In genomic region chr17:62705781-62706597, GRCh38 we compare ENCODE assay signal across 9 cellular contexts.
DNase-seq lines count a peak whose midpoint lies in the region; ATAC-seq and TF ChIP-seq lines count a peak whose summit lies in the region.
"Had no signal": no experiment of that assay in that cellular context is flagged by ENCODE, and none has a peak within 500 bp of the region (broad histone marks: within the 10 kb centered on the region; RNA-seq: fewer than 3 reads in every experiment).

No MANE protein-coding gene starts in this region.

- TF ChIP-seq CTCF in natural killer cell (IDR thresholded peaks at IDR 0.05) (no peak), epithelial cell of esophagus (IDR thresholded peaks at IDR 0.05; ENCODE audit: insufficient read depth, low read depth, low read length, missing control alignments) (no peak), mesothelial cell of epicardium (IDR thresholded peaks at IDR 0.05; ENCODE audit: unreplicated experiment) (no peak)

- H3K36me3 Mint-ChIP-seq in natural killer cell (no peaks in the 10 kb centered on the region), mesothelial cell of epicardium (peaks cover 2% of the 10 kb centered on the region)
- no peaks in the 10 kb centered on the region for H3K36me3 Mint-ChIP-seq in natural killer cell treated with Interleukin-12 subunit alpha and Interleukin-12 subunit beta and Interleukin-15 and Interleukin-18, amount 100 ng/mL, for 72 hours
- H3K36me3 Mint-ChIP-seq: activated naive CD4-positive, alpha-beta T cell treated with anti-CD3 and anti-CD28 coated beads, Interleukin-2, amount 50 U/mL, for 72 hours had no signal

- intact Hi-C loops in natural killer cell (cut with micrococcal nuclease): no loop called here

- H3K4me1 Mint-ChIP-seq in natural killer cell (peaks cover 10 to 12% of the 10 kb centered on the region in 2 donors), mesothelial cell of epicardium (peaks cover 27% of the 10 kb centered on the region)
- H3K4me1 Mint-ChIP-seq in natural killer cell treated with Interleukin-12 subunit alpha and Interleukin-12 subunit beta and Interleukin-15 and Interleukin-18, amount 100 ng/mL, for 72 hours (ENCODE audit: low read depth in 2 of 2): peaks cover 3 to 6% of the 10 kb centered on the region in 2 donors

- H3K9me3 Mint-ChIP-seq in natural killer cell (no peaks in the 10 kb centered on the region), mesothelial cell of epicardium (no peaks in the 10 kb centered on the region)
- H3K9me3 Mint-ChIP-seq in natural killer cell treated with Interleukin-12 subunit alpha and Interleukin-12 subunit beta and Interleukin-15 and Interleukin-18, amount 100 ng/mL, for 72 hours: no peaks in the 10 kb centered on the region
- H3K9me3 Mint-ChIP-seq: activated naive CD4-positive, alpha-beta T cell treated with anti-CD3 and anti-CD28 coated beads, Interleukin-2, amount 50 U/mL, for 72 hours had no signal

- H3K27me3 Mint-ChIP-seq in natural killer cell (ENCODE audit: low read depth in 2 of 2): no peaks in the 10 kb centered on the region
- peaks cover 3 to 8% of the 10 kb centered on the region in 2 donors for H3K27me3 Mint-ChIP-seq in natural killer cell treated with Interleukin-12 subunit alpha and Interleukin-12 subunit beta and Interleukin-15 and Interleukin-18, amount 100 ng/mL, for 72 hours
- H3K27me3 Mint-ChIP-seq in mesothelial cell of epicardium (ENCODE audit: low read depth): peaks cover 13% of the 10 kb centered on the region

- ATAC-seq in natural killer cell (no peak), GM21390 (IDR thresholded peaks at IDR 0.05; ENCODE audit: unreplicated experiment) (no peak), GM21528 (IDR thresholded peaks at IDR 0.05; ENCODE audit: low FRiP score, unreplicated experiment) (no peak), GM19328 (IDR thresholded peaks at IDR 0.05; ENCODE audit: unreplicated experiment) (no peak), HG03196 (IDR thresholded peaks at IDR 0.05; ENCODE audit: unreplicated experiment) (no peak)
- no peak for ATAC-seq in natural killer cell treated with Interleukin-12 subunit alpha and Interleukin-12 subunit beta and Interleukin-15 and Interleukin-18, amount 100 ng/mL, for 72 hours

- DNase-seq in natural killer cell: no peak
- no peak for DNase-seq in natural killer cell treated with Interleukin-12 subunit alpha and Interleukin-12 subunit beta and Interleukin-15 and Interleukin-18, amount 100 ng/mL, for 72 hours (ENCODE audit: low spot score)
- no peak for DNase-seq in epithelial cell of esophagus (ENCODE audit: low read depth)
- DNase-seq in mesothelial cell of epicardium (ENCODE audit: low spot score in 2 of 2, unreplicated experiment in 2 of 2): no peak

- H3K4me3 ChIP-seq in epithelial cell of esophagus (ENCODE audit: low read length): peak overlapping the region; percentile 50

- H3K27ac Mint-ChIP-seq in natural killer cell (peak overlapping the region; percentile 54 to 67), mesothelial cell of epicardium (no peak overlapping the region)
- no peak overlapping the region for H3K27ac Mint-ChIP-seq in natural killer cell treated with Interleukin-12 subunit alpha and Interleukin-12 subunit beta and Interleukin-15 and Interleukin-18, amount 100 ng/mL, for 72 hours
- H3K27ac Mint-ChIP-seq: activated naive CD4-positive, alpha-beta T cell treated with anti-CD3 and anti-CD28 coated beads, Interleukin-2, amount 50 U/mL, for 72 hours had no signal

- peak overlapping the region; percentile 84 for H3K4me3 Mint-ChIP-seq in natural killer cell
- no peak overlapping the region for H3K4me3 Mint-ChIP-seq in natural killer cell treated with Interleukin-12 subunit alpha and Interleukin-12 subunit beta and Interleukin-15 and Interleukin-18, amount 100 ng/mL, for 72 hours
- H3K4me3 Mint-ChIP-seq in mesothelial cell of epicardium: peak overlapping the region; percentile 82

Comparison
In these comparisons a context has a peak if more than half of its experiments do, and no peak if none do; other contexts are left out.
1. H3K27ac Mint-ChIP-seq: peak in natural killer cell (2 of 2); none in natural killer cell treated with Interleukin-12 subunit alpha and Interleukin-12 subunit beta and Interleukin-15 and Interleukin-18, amount 100 ng/mL, for 72 hours (0 of 2) and mesothelial cell of epicardium (single experiment).